ENCODE assay signal across 24 cellular contexts in the genomic region with DNA sequence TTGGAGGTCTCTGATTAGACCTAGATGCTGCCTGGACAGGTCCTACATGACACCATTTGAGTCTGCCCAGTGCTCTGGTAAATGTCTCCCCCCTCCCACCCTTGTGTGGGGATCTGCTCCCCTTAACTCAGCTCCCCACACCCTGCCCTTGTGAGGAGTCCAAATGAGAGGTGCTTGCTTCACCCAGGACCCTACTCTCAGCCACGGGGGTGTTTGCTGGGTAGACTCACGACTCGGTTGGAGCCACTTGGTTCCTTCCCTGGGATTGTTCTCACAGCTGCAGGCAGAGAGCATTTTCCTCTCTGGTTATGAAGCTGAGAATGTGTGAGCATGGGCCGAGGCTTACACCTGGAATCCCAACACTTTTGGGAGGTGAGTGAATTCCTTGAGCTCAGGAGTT.
"Had no signal": no experiment of that assay in that cellular context is flagged by ENCODE, and none has a peak within 500 bp of the region (broad histone marks: within the 10 kb centered on the region; RNA-seq: fewer than 3 reads in every experiment).

No MANE protein-coding gene starts in this region.

- H3K27ac Mint-ChIP-seq: dendritic cell treated with granulocyte-macrophage colony-stimulating factor and Interleukin-4, amounts not matched to agents 40 ng/mL and 50 ng/mL, for 4 days; effector memory CD8-positive, alpha-beta T cell; endodermal cell had no signal

- H3K9me3 Mint-ChIP-seq: dendritic cell treated with granulocyte-macrophage colony-stimulating factor and Interleukin-4, amounts not matched to agents 40 ng/mL and 50 ng/mL, for 4 days had no signal

- H3K36me3 ChIP-seq: colonic mucosa, esophagus muscularis mucosa, esophagus squamous epithelium, gastrocnemius medialis, gastroesophageal sphincter, heart left ventricle, heart right ventricle had no signal

- H3K4me1 ChIP-seq: colonic mucosa, esophagus muscularis mucosa, esophagus squamous epithelium, foreskin keratinocyte, gastrocnemius medialis, gastroesophageal sphincter, heart left ventricle, heart right ventricle had no signal

- H3K9me3 ChIP-seq: colonic mucosa, gastrocnemius medialis had no signal

- DNase-seq: colonic mucosa; cortex of kidney; dermis blood vessel endothelial cell; dorsolateral prefrontal cortex; effector CD4-positive, alpha-beta T cell; effector CD8-positive, alpha-beta T cell; effector memory CD4-positive, alpha-beta T cell; effector memory CD8-positive, alpha-beta T cell; endodermal cell; erythroblast; esophagus squamous epithelium; foreskin fibroblast; foreskin keratinocyte; foreskin melanocyte; gastrocnemius medialis; glutamatergic neuron; head of caudate nucleus; heart left ventricle; heart right ventricle had no signal

- H3K4me3 Mint-ChIP-seq: dendritic cell treated with granulocyte-macrophage colony-stimulating factor and Interleukin-4, amounts not matched to agents 40 ng/mL and 50 ng/mL, for 4 days; effector memory CD8-positive, alpha-beta T cell; endodermal cell had no signal

- ATAC-seq: effector memory CD8-positive, alpha-beta T cell; esophagus mucosa; foreskin keratinocyte; gastrocnemius medialis; gastroesophageal sphincter; heart left ventricle; heart right ventricle had no signal

- H3K27ac ChIP-seq: colonic mucosa, dorsolateral prefrontal cortex, epithelial cell of prostate, esophagus muscularis mucosa, esophagus squamous epithelium, foreskin keratinocyte, gastrocnemius medialis, gastroesophageal sphincter, heart left ventricle, heart right ventricle had no signal

- H3K4me3 ChIP-seq: colonic mucosa, dorsolateral prefrontal cortex, esophagus muscularis mucosa, esophagus squamous epithelium, gastrocnemius medialis, gastroesophageal sphincter, heart left ventricle, heart right ventricle had no signal

- H3K27me3 ChIP-seq: colonic mucosa, dorsolateral prefrontal cortex, esophagus muscularis mucosa, esophagus squamous epithelium, foreskin keratinocyte, gastrocnemius medialis, gastroesophageal sphincter, heart left ventricle, heart right ventricle had no signal

- H3K27me3 Mint-ChIP-seq: effector memory CD8-positive, alpha-beta T cell had no signal
